34 cellular contexts compared by ENCODE assay signal in the genomic region with DNA sequence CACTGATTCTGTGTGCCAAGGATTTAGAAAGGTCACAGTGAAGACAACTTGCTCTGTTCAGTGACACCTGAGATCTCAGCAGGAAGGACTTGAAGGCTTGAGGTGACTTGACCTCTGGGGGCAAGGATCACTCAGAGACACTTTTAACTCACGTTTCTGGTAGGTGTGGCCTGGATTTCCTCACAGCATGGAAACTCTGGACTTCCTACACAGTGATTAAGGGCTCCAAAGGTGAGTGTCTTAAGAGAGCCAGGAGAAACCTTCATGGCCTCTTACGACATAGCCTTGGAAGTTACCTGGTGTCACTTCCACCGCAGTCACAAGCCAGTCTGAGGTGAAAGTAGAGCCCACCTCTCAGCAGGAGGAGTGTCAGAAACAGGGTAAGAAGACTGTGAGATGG. TPM values are rescaled to one million over a fixed set of nuclear protein-coding genes. Genes with fewer than 3 reads are reported as not detected.
"Had no signal": no experiment of that assay in that cellular context is flagged by ENCODE, and none has a peak within 500 bp of the region (broad histone marks: within the 10 kb centered on the region; RNA-seq: fewer than 3 reads in every experiment).

No MANE protein-coding gene starts in this region.

- H3K9me3 Mint-ChIP-seq: activated CD4-positive, alpha-beta memory T cell treated with anti-CD3 and anti-CD28 coated beads for 36 hours; activated naive CD4-positive, alpha-beta T cell treated with anti-CD3 and anti-CD28 coated beads for 36 hours; activated naive CD4-positive, alpha-beta T cell treated with anti-CD3 and anti-CD28 coated beads, Interleukin-2, amount 50 U/mL, for 24 hours; activated naive CD8-positive, alpha-beta T cell treated with anti-CD3 and anti-CD28 coated beads for 36 hours; activated naive CD8-positive, alpha-beta T cell treated with anti-CD3 and anti-CD28 coated beads, Interleukin-2, amount 50 U/mL, for 24 hours; activated T-helper 1 cell treated with anti-CD3 and anti-CD28 coated beads, Interleukin-12 subunit alpha, Interleukin-12 subunit beta, Interleukin-2, Interleukin-4 antibody, amounts not matched to agents 30 ng/mL and 10 ng/mL and 1 ng/mL, durations not matched to agents 14 hours and 24 hours and 36 hours; activated T-helper 2 cell treated with anti-CD3 and anti-CD28 coated beads, Interferon-gamma antibody, Interleukin-2, Interleukin-4, amounts not matched to agents 10 μg/mL and 5 μg/mL and 100 μg/mL, durations not matched to agents 14 hours and 24 hours and 36 hours; effector memory CD8-positive, alpha-beta T cell had no signal

- H3K4me3 Mint-ChIP-seq: activated CD4-positive, alpha-beta memory T cell treated with anti-CD3 and anti-CD28 coated beads for 36 hours; activated CD4-positive, alpha-beta T cell treated with anti-CD3 and anti-CD28 coated beads for 36 hours; activated CD4-positive, alpha-beta T cell treated with anti-CD3 and anti-CD28 coated beads, Interleukin-2, amount 10 ng/mL, durations not matched to agents 24 days and 14 days; activated CD8-positive, alpha-beta memory T cell treated with anti-CD3 and anti-CD28 coated beads, Interleukin-2, amount 10 ng/mL, durations not matched to agents 7 days and 5 days; activated CD8-positive, alpha-beta T cell treated with anti-CD3 and anti-CD28 coated beads, Interleukin-2, amount 10 ng/mL, durations not matched to agents 7 days and 5 days; activated naive CD4-positive, alpha-beta T cell treated with anti-CD3 and anti-CD28 coated beads for 36 hours; activated naive CD4-positive, alpha-beta T cell treated with anti-CD3 and anti-CD28 coated beads, Interleukin-2, amount 50 U/mL, for 24 hours; activated naive CD8-positive, alpha-beta T cell treated with anti-CD3 and anti-CD28 coated beads for 36 hours; activated naive CD8-positive, alpha-beta T cell treated with anti-CD3 and anti-CD28 coated beads, Interleukin-2, amount 50 U/mL, for 24 hours; activated T-helper 1 cell treated with anti-CD3 and anti-CD28 coated beads, Interleukin-12 subunit alpha, Interleukin-12 subunit beta, Interleukin-2, Interleukin-4 antibody, amounts not matched to agents 30 ng/mL and 10 ng/mL and 1 ng/mL, durations not matched to agents 14 hours and 24 hours and 36 hours; effector memory CD8-positive, alpha-beta T cell; T-helper 17 cell had no signal

- FAIRE-seq: colon had no signal

- H3K4me1 ChIP-seq: adrenal gland, body of pancreas, foreskin keratinocyte had no signal

- H3K27me3 ChIP-seq: adrenal gland, body of pancreas, esophagus muscularis mucosa, foreskin keratinocyte, gastrocnemius medialis, heart left ventricle had no signal

- H3K27ac ChIP-seq: adrenal gland, body of pancreas, esophagus muscularis mucosa, foreskin keratinocyte, gastrocnemius medialis, heart left ventricle had no signal

- ATAC-seq: activated CD4-positive, alpha-beta T cell treated with anti-CD3 and anti-CD28 coated beads for 36 hours; activated CD8-positive, alpha-beta memory T cell treated with anti-CD3 and anti-CD28 coated beads, Interleukin-2, amount 10 ng/mL, durations not matched to agents 7 days and 5 days; activated naive CD8-positive, alpha-beta T cell treated with anti-CD3 and anti-CD28 coated beads, Interleukin-2, amount 50 U/mL, for 24 hours; body of pancreas; effector memory CD8-positive, alpha-beta T cell; foreskin keratinocyte; gastrocnemius medialis; heart left ventricle; T-helper 17 cell had no signal

- DNase-seq: activated CD4-positive, alpha-beta memory T cell treated with anti-CD3 and anti-CD28 coated beads for 36 hours; activated CD4-positive, alpha-beta T cell treated with anti-CD3 and anti-CD28 coated beads for 36 hours; activated CD4-positive, alpha-beta T cell treated with anti-CD3 and anti-CD28 coated beads, Interleukin-2, amount 10 ng/mL, durations not matched to agents 24 days and 14 days; activated CD4-positive, CD25-positive, alpha-beta regulatory T cell; activated CD4-positive, CD25-positive, alpha-beta regulatory T cell treated with anti-CD3 and anti-CD28 coated beads, Interleukin-2, amount 50 U/mL, for 72 hours; activated CD8-positive, alpha-beta memory T cell treated with anti-CD3 and anti-CD28 coated beads, Interleukin-2, amount 10 ng/mL, durations not matched to agents 7 days and 5 days; activated CD8-positive, alpha-beta memory T cell treated with anti-CD3 and anti-CD28 coated beads, Interleukin-2, amount 50 U/mL, for 4 hours; activated CD8-positive, alpha-beta T cell treated with anti-CD3 and anti-CD28 coated beads, Interleukin-2, amount 10 ng/mL, durations not matched to agents 7 days and 5 days; activated effector memory CD4-positive, alpha-beta T cell treated with anti-CD3 and anti-CD28 coated beads, Interleukin-2, amount 50 U/mL, for 16 hours; activated naive CD4-positive, alpha-beta T cell treated with anti-CD3 and anti-CD28 coated beads for 36 hours; activated naive CD8-positive, alpha-beta T cell treated with anti-CD3 and anti-CD28 coated beads for 36 hours; activated naive CD8-positive, alpha-beta T cell treated with anti-CD3 and anti-CD28 coated beads, Interleukin-2, amount 50 U/mL, for 24 hours; activated T-cell treated with anti-CD3 and anti-CD28 coated beads, Interleukin-2, amount 50 U/mL, for 1 hour; activated T-cell treated with anti-CD3 and anti-CD28 coated beads, Interleukin-2, amount 50 U/mL, for 48 hours; adrenal gland; amygdala; aorta; body of pancreas; caudate nucleus; cortex of kidney; dermis blood vessel endothelial cell; effector CD4-positive, alpha-beta T cell; effector memory CD8-positive, alpha-beta T cell; erythroblast; foreskin keratinocyte; gastrocnemius medialis; glutamatergic neuron; heart left ventricle; T-helper 17 cell had no signal

- H3K27ac Mint-ChIP-seq: activated CD4-positive, alpha-beta memory T cell treated with anti-CD3 and anti-CD28 coated beads for 36 hours; activated CD4-positive, alpha-beta T cell treated with anti-CD3 and anti-CD28 coated beads for 36 hours; activated CD4-positive, alpha-beta T cell treated with anti-CD3 and anti-CD28 coated beads, Interleukin-2, amount 10 ng/mL, durations not matched to agents 24 days and 14 days; activated CD8-positive, alpha-beta memory T cell treated with anti-CD3 and anti-CD28 coated beads, Interleukin-2, amount 10 ng/mL, durations not matched to agents 7 days and 5 days; activated CD8-positive, alpha-beta T cell treated with anti-CD3 and anti-CD28 coated beads, Interleukin-2, amount 10 ng/mL, durations not matched to agents 7 days and 5 days; activated naive CD4-positive, alpha-beta T cell treated with anti-CD3 and anti-CD28 coated beads for 36 hours; activated naive CD8-positive, alpha-beta T cell treated with anti-CD3 and anti-CD28 coated beads for 36 hours; activated naive CD8-positive, alpha-beta T cell treated with anti-CD3 and anti-CD28 coated beads, Interleukin-2, amount 50 U/mL, for 24 hours; activated T-helper 1 cell treated with anti-CD3 and anti-CD28 coated beads, Interleukin-12 subunit alpha, Interleukin-12 subunit beta, Interleukin-2, Interleukin-4 antibody, amounts not matched to agents 30 ng/mL and 10 ng/mL and 1 ng/mL, durations not matched to agents 14 hours and 24 hours and 36 hours; activated T-helper 2 cell treated with anti-CD3 and anti-CD28 coated beads, Interferon-gamma antibody, Interleukin-2, Interleukin-4, amounts not matched to agents 10 μg/mL and 5 μg/mL and 100 μg/mL, durations not matched to agents 14 hours and 24 hours and 36 hours; effector memory CD8-positive, alpha-beta T cell; T-helper 17 cell had no signal

- H3K9me3 ChIP-seq: adrenal gland, body of pancreas, esophagus muscularis mucosa, gastrocnemius medialis, heart left ventricle had no signal

- H3K36me3 Mint-ChIP-seq: activated CD4-positive, alpha-beta memory T cell treated with anti-CD3 and anti-CD28 coated beads for 36 hours; activated naive CD4-positive, alpha-beta T cell treated with anti-CD3 and anti-CD28 coated beads, Interleukin-2, amount 50 U/mL, for 24 hours; activated naive CD8-positive, alpha-beta T cell treated with anti-CD3 and anti-CD28 coated beads for 36 hours had no signal

- H3K4me3 ChIP-seq: adrenal gland, body of pancreas, esophagus muscularis mucosa, gastrocnemius medialis, heart left ventricle had no signal

- H3K36me3 ChIP-seq: adrenal gland, esophagus muscularis mucosa, gastrocnemius medialis, heart left ventricle had no signal

- H3K27me3 Mint-ChIP-seq: activated CD4-positive, alpha-beta memory T cell treated with anti-CD3 and anti-CD28 coated beads for 36 hours; activated CD4-positive, alpha-beta T cell treated with anti-CD3 and anti-CD28 coated beads for 36 hours; activated CD8-positive, alpha-beta memory T cell treated with anti-CD3 and anti-CD28 coated beads, Interleukin-2, amount 10 ng/mL, durations not matched to agents 7 days and 5 days; activated naive CD4-positive, alpha-beta T cell treated with anti-CD3 and anti-CD28 coated beads, Interleukin-2, amount 50 U/mL, for 24 hours; activated naive CD8-positive, alpha-beta T cell treated with anti-CD3 and anti-CD28 coated beads for 36 hours; effector memory CD8-positive, alpha-beta T cell; T-helper 17 cell had no signal

RNA-seq across cellular contexts. Expression of gene EGR2, which starts 49.8 kb away (rescaled TPM):
- total RNA-seq: foreskin keratinocyte had no signal
